ENCODE assay signal across 8 cellular contexts in the genomic region with DNA sequence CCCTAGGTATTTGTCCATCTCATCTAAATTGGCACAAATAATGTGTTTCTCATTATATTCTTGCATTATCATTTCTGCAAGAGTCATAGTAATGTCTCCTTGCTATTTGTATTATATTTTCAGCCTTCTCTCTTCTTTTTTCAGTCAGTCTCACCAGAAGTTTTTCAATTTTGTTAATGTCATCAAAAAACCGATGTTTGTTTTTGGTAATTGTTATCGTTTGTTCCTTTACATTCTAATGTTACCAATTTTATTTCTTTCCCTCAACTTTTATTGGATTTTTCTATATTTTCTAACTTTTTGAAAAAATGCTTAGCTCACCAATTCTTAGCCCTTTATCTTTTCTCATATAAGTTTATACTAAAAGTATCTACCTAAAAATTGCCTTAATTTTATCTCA.
"Had no signal": no experiment of that assay in that cellular context is flagged by ENCODE, and none has a peak within 500 bp of the region (broad histone marks: within the 10 kb centered on the region; RNA-seq: fewer than 3 reads in every experiment).

No MANE protein-coding gene starts in this region.

- H3K27ac ChIP-seq: GM23248, HL-60 had no signal

- H3K9me3 ChIP-seq: HAP-1 had no signal

- DNase-seq: GM23248, GOT3, H7, HFFc6, KG1 had no signal

- H3K4me3 ChIP-seq: GM23248, HAP-1 had no signal

- H2AFZ ChIP-seq: GM23248 had no signal

- ATAC-seq: HCT116 had no signal

- H3K36me3 ChIP-seq: HAP-1 had no signal

- H3K9ac ChIP-seq: GM23248 had no signal

- H3K4me1 ChIP-seq: HAP-1 had no signal
